ENCODE assay signal across 17 cellular contexts in the genomic region with DNA sequence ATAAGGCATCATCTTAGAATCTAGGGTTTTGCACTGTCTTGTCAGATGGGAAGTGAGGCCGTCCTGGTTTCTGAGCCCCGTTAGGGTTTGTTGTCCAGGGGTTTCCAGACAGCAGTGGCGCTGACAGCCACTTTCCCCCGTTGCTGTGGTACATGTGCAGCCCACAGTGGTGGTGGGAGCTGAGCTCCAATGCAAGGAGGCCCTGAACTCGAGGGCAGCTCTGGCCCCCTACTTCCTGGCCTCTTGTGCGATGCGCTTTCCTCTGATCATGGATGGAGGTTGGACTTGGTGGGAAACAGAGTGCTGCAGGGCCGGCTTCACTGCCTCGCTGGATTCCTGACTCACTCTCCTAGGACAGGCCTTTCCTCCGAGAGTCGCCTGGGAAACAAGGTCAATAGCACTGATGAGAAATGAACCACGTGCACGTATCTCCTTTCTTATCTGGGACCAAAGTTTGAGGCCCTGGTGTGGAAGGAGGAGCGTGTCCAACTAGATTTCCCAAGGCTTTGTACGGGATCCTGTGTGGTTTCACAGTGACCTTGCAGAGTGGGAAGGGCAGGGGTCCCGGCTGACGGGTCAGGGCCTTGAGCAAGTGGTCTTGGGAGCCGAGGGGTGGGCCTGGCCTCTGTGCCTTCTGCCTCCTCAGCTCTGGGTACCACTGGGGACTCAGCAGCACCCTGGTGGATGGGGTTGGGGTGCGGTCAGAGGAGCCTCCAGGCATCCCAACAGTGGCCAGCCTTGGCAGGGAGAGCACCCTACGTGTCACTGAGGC. TPM values are rescaled to one million over a fixed set of nuclear protein-coding genes. Genes with fewer than 3 reads are reported as not detected.
DNase-seq lines count a peak whose midpoint lies in the region; ATAC-seq and TF ChIP-seq lines count a peak whose summit lies in the region.
"Had no signal": no experiment of that assay in that cellular context is flagged by ENCODE, and none has a peak within 500 bp of the region (broad histone marks: within the 10 kb centered on the region; RNA-seq: fewer than 3 reads in every experiment).

No MANE protein-coding gene starts in this region.

- H3K27ac ChIP-seq in skeletal muscle tissue (ENCODE audit: low read depth, low read length) = no peak overlapping the region
- H3K27ac ChIP-seq: KMS-11, sigmoid colon, upper lobe of right lung had no signal

- no peaks in the 10 kb centered on the region for H3K27me3 Mint-ChIP-seq in activated naive CD8-positive, alpha-beta T cell
- H3K27me3 Mint-ChIP-seq in activated naive CD8-positive, alpha-beta T cell treated with anti-CD3 and anti-CD28 coated beads, Interleukin-2, amount 50 U/mL, for 24 hours = peaks cover 2% of the 10 kb centered on the region
- peaks cover 3% of the 10 kb centered on the region for H3K27me3 Mint-ChIP-seq in activated CD8-positive, alpha-beta T cell treated with anti-CD3 and anti-CD28 coated beads, Interleukin-2, amount 10 ng/mL, durations not matched to agents 7 days and 5 days (ENCODE audit: low read depth)
- H3K27me3 Mint-ChIP-seq in glutamatergic neuron (ENCODE audit: unreplicated experiment) = peaks cover 10% of the 10 kb centered on the region

- H3K27ac Mint-ChIP-seq in activated naive CD8-positive, alpha-beta T cell = no peak overlapping the region
- no peak overlapping the region for H3K27ac Mint-ChIP-seq in activated naive CD8-positive, alpha-beta T cell treated with anti-CD3 and anti-CD28 coated beads, Interleukin-2, amount 50 U/mL, for 24 hours
- peak overlapping the region; percentile 75 for H3K27ac Mint-ChIP-seq in activated CD8-positive, alpha-beta T cell treated with anti-CD3 and anti-CD28 coated beads, Interleukin-2, amount 10 ng/mL, durations not matched to agents 7 days and 5 days
- H3K27ac Mint-ChIP-seq in glutamatergic neuron (ENCODE audit: unreplicated experiment) = no peak overlapping the region
- H3K27ac Mint-ChIP-seq: activated CD4-positive, alpha-beta memory T cell treated with anti-CD3 and anti-CD28 coated beads for 36 hours had no signal

- H3K4me1 ChIP-seq in skeletal muscle tissue (ENCODE audit: control insufficient read depth in 3 of 3, insufficient read depth in 3 of 3, low read length in 3 of 3) = peaks cover 42 to 51% (median 44%) of the 10 kb centered on the region in 3 donors

- peak overlapping the region; percentile 70 for H3K4me3 Mint-ChIP-seq in activated naive CD8-positive, alpha-beta T cell
- H3K4me3 Mint-ChIP-seq in activated naive CD8-positive, alpha-beta T cell treated with anti-CD3 and anti-CD28 coated beads, Interleukin-2, amount 50 U/mL, for 24 hours = no peak overlapping the region
- no peak overlapping the region for H3K4me3 Mint-ChIP-seq in activated CD8-positive, alpha-beta T cell treated with anti-CD3 and anti-CD28 coated beads, Interleukin-2, amount 10 ng/mL, durations not matched to agents 7 days and 5 days
- peak overlapping the region; percentile 42 for H3K4me3 Mint-ChIP-seq in glutamatergic neuron (ENCODE audit: unreplicated experiment)
- H3K4me3 Mint-ChIP-seq: activated CD4-positive, alpha-beta memory T cell treated with anti-CD3 and anti-CD28 coated beads for 36 hours had no signal

- ATAC-seq in activated naive CD8-positive, alpha-beta T cell treated with anti-CD3 and anti-CD28 coated beads, Interleukin-2, amount 50 U/mL, for 24 hours = no peak
- ATAC-seq in activated CD8-positive, alpha-beta T cell treated with anti-CD3 and anti-CD28 coated beads, Interleukin-2, amount 10 ng/mL, durations not matched to agents 7 days and 5 days = no peak
- ATAC-seq: activated naive CD4-positive, alpha-beta T cell treated with anti-CD3 and anti-CD28 coated beads, Interleukin-2, amount 50 U/mL, for 72 hours; upper lobe of right lung had no signal

- peak overlapping the region in 1 of 3 donors; percentile 6 for H3K4me3 ChIP-seq in skeletal muscle tissue (ENCODE audit: low read length in 3 of 3)
- H3K4me3 ChIP-seq: sigmoid colon, upper lobe of right lung had no signal

- DNase-seq in activated naive CD8-positive, alpha-beta T cell treated with anti-CD3 and anti-CD28 coated beads, Interleukin-2, amount 50 U/mL, for 24 hours = no peak
- no peak for DNase-seq in activated CD8-positive, alpha-beta T cell treated with anti-CD3 and anti-CD28 coated beads, Interleukin-2, amount 10 ng/mL, durations not matched to agents 7 days and 5 days
- DNase-seq in glutamatergic neuron = no peak
- no peak for DNase-seq in NCI-H1048 (lab: John Stamatoyannopoulos, UW)
- no peak for DNase-seq in NCI-H1417 (lab: John Stamatoyannopoulos, UW)
- no peak for DNase-seq in NCI-H345 treated with DMSO at 0.1 percent for 48 hours (lab: John Stamatoyannopoulos, UW; ENCODE audit: unreplicated experiment)
- DNase-seq: activated CD4-positive, alpha-beta memory T cell treated with anti-CD3 and anti-CD28 coated beads for 36 hours; DMS79; H7; NCI-H2107; sigmoid colon; T-helper 1 cell; upper lobe of right lung had no signal

- peak overlapping the region in 2 of 3 donors; percentile 45 to 47 for H3K9ac ChIP-seq in skeletal muscle tissue (ENCODE audit: low read depth in 1 of 3, low read length in 3 of 3)
- H3K9ac ChIP-seq: KMS-11 had no signal

- peaks cover 17 to 20% (median 19%) of the 10 kb centered on the region in 3 donors for H3K36me3 ChIP-seq in skeletal muscle tissue (ENCODE audit: control insufficient read depth in 3 of 3, insufficient read depth in 3 of 3, low read length in 3 of 3)

- H3K27me3 ChIP-seq in skeletal muscle tissue (ENCODE audit: control insufficient read depth in 3 of 3, insufficient read depth in 3 of 3, low read length in 3 of 3) = no peaks in the 10 kb centered on the region
- H3K27me3 ChIP-seq: upper lobe of right lung had no signal

- peaks cover 40% of the 10 kb centered on the region for H3K4me1 Mint-ChIP-seq in activated naive CD8-positive, alpha-beta T cell (ENCODE audit: low read depth)
- peaks cover 38% of the 10 kb centered on the region for H3K4me1 Mint-ChIP-seq in activated naive CD8-positive, alpha-beta T cell treated with anti-CD3 and anti-CD28 coated beads, Interleukin-2, amount 50 U/mL, for 24 hours
- H3K4me1 Mint-ChIP-seq in activated CD8-positive, alpha-beta T cell treated with anti-CD3 and anti-CD28 coated beads, Interleukin-2, amount 10 ng/mL, durations not matched to agents 7 days and 5 days (ENCODE audit: low read depth) = peaks cover 45% of the 10 kb centered on the region
- peaks cover 17% of the 10 kb centered on the region for H3K4me1 Mint-ChIP-seq in glutamatergic neuron (ENCODE audit: low read depth, unreplicated experiment)

- POLR2A ChIA-PET in activated CD8-positive, alpha-beta T cell treated with anti-CD3 and anti-CD28 coated beads, Interleukin-2, amount 10 ng/mL, durations not matched to agents 7 days and 5 days (lab: Charles Lee) = interaction anchor here (0.5 to 0.6 kb wide), 2 partner anchors 36 to 228 kb away, joined by 3 read pairs; partner anchors contain the start of gene IRF7

- CTCF ChIA-PET in activated CD8-positive, alpha-beta T cell treated with anti-CD3 and anti-CD28 coated beads, Interleukin-2, amount 10 ng/mL, durations not matched to agents 7 days and 5 days (lab: Charles Lee) = interaction anchor here (1.4 kb wide), 1 partner anchor 14 kb away, joined by 3 read pairs; no protein-coding TSS in a partner anchor

- H3K9me3 ChIP-seq in skeletal muscle tissue (ENCODE audit: control insufficient read depth in 3 of 3, low read length in 3 of 3) = no peaks in the 10 kb centered on the region
- H3K9me3 ChIP-seq: sigmoid colon, upper lobe of right lung had no signal

- no peaks in the 10 kb centered on the region for H3K36me3 Mint-ChIP-seq in activated naive CD8-positive, alpha-beta T cell
- H3K36me3 Mint-ChIP-seq in activated naive CD8-positive, alpha-beta T cell treated with anti-CD3 and anti-CD28 coated beads, Interleukin-2, amount 50 U/mL, for 24 hours (ENCODE audit: low read depth) = peaks cover 20% of the 10 kb centered on the region
- peaks cover 40% of the 10 kb centered on the region for H3K36me3 Mint-ChIP-seq in activated CD8-positive, alpha-beta T cell treated with anti-CD3 and anti-CD28 coated beads, Interleukin-2, amount 10 ng/mL, durations not matched to agents 7 days and 5 days (ENCODE audit: low read depth)
- no peaks in the 10 kb centered on the region for H3K36me3 Mint-ChIP-seq in glutamatergic neuron (ENCODE audit: unreplicated experiment)

- no peaks in the 10 kb centered on the region for H3K9me3 Mint-ChIP-seq in activated naive CD8-positive, alpha-beta T cell (ENCODE audit: low read depth)
- H3K9me3 Mint-ChIP-seq in activated naive CD8-positive, alpha-beta T cell treated with anti-CD3 and anti-CD28 coated beads, Interleukin-2, amount 50 U/mL, for 24 hours = no peaks in the 10 kb centered on the region
- H3K9me3 Mint-ChIP-seq in activated CD8-positive, alpha-beta T cell treated with anti-CD3 and anti-CD28 coated beads, Interleukin-2, amount 10 ng/mL, durations not matched to agents 7 days and 5 days (ENCODE audit: insufficient read depth) = no peaks in the 10 kb centered on the region
- H3K9me3 Mint-ChIP-seq in glutamatergic neuron (ENCODE audit: unreplicated experiment) = peaks cover 6% of the 10 kb centered on the region
- H3K9me3 Mint-ChIP-seq: activated CD4-positive, alpha-beta memory T cell treated with anti-CD3 and anti-CD28 coated beads for 36 hours; activated naive CD4-positive, alpha-beta T cell treated with anti-CD3 and anti-CD28 coated beads, Interleukin-2, amount 50 U/mL, for 72 hours had no signal

- no peak for TF ChIP-seq CTCF in glutamatergic neuron (IDR thresholded peaks at IDR 0.05; ENCODE audit: partially characterized antibody, unreplicated experiment)

RNA-seq across cellular contexts. Expression of gene PHRF1, which starts 3.7 kb away (rescaled TPM):
- 10 to 100 TPM; 53.7 to 58.1 TPM for total RNA-seq in activated CD8-positive, alpha-beta T cell treated with anti-CD3 and anti-CD28 coated beads, Interleukin-2, amount 10 ng/mL, durations not matched to agents 7 days and 5 days
- total RNA-seq in glutamatergic neuron (ENCODE audit: unreplicated experiment) (41.6 TPM), skeletal muscle tissue (21.9 TPM)

RNA-seq across cellular contexts. Expression of gene RASSF7, which starts 19.2 kb away (rescaled TPM):
- 10 to 100 TPM; 32.2 to 36.1 TPM for total RNA-seq in activated CD8-positive, alpha-beta T cell treated with anti-CD3 and anti-CD28 coated beads, Interleukin-2, amount 10 ng/mL, durations not matched to agents 7 days and 5 days
- 9.4 TPM for total RNA-seq in glutamatergic neuron (ENCODE audit: unreplicated experiment)
- 0.52 TPM for total RNA-seq in skeletal muscle tissue

RNA-seq across cellular contexts. Expression of gene LMNTD2, which starts 19.5 kb away (rescaled TPM):
- total RNA-seq in activated CD8-positive, alpha-beta T cell treated with anti-CD3 and anti-CD28 coated beads, Interleukin-2, amount 10 ng/mL, durations not matched to agents 7 days and 5 days = under 1 TPM; 0.34 to 0.81 TPM
- total RNA-seq in glutamatergic neuron (ENCODE audit: unreplicated experiment) = 2.3 TPM
- total RNA-seq in skeletal muscle tissue = under 0.01 TPM

RNA-seq across cellular contexts. Expression of gene IRF7, which starts 35.7 kb away (rescaled TPM):
- total RNA-seq in activated CD8-positive, alpha-beta T cell treated with anti-CD3 and anti-CD28 coated beads, Interleukin-2, amount 10 ng/mL, durations not matched to agents 7 days and 5 days = 100 to 1,000 TPM; 120 to 136 TPM
- total RNA-seq in glutamatergic neuron (ENCODE audit: unreplicated experiment) (17.7 TPM), skeletal muscle tissue (6.8 TPM)

RNA-seq across cellular contexts. Expression of gene LRRC56, which starts 42.7 kb away (rescaled TPM):
- total RNA-seq in activated CD8-positive, alpha-beta T cell treated with anti-CD3 and anti-CD28 coated beads, Interleukin-2, amount 10 ng/mL, durations not matched to agents 7 days and 5 days = 1 to 10 TPM; 1.9 to 2.2 TPM
- total RNA-seq in glutamatergic neuron (ENCODE audit: unreplicated experiment) = 2.6 TPM
- total RNA-seq in skeletal muscle tissue = under 0.01 TPM

Comparison
In these comparisons a context has a peak if more than half of its experiments do, and no peak if none do; other contexts are left out.
1. H3K4me3 Mint-ChIP-seq: peak in activated naive CD8-positive, alpha-beta T cell (single experiment) and glutamatergic neuron (single experiment); none in activated naive CD8-positive, alpha-beta T cell treated with anti-CD3 and anti-CD28 coated beads, Interleukin-2, amount 50 U/mL, for 24 hours (single experiment) and activated CD8-positive, alpha-beta T cell treated with anti-CD3 and anti-CD28 coated beads, Interleukin-2, amount 10 ng/mL, durations not matched to agents 7 days and 5 days (single experiment).